ENCODE assay signal across 23 cellular contexts in the genomic region with DNA sequence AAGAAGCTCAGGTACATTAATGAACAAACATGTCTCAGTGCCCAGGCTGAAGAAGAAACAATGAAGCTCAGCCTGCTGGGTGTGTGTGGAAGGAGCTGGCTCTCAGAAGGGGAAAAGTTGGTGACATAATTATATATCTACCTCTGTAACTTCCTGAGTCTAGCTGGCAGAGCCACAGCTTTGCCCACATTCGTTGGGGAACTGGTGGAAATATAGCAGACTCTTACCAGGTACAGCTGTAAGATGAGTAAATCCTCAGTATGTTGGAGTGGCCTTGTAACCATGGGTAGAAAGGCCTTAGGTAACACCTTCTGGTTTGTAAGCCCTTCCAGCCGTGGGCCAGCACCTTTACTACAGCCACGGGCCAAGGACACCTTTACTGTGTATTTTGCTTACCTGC. TPM values are rescaled to one million over a fixed set of nuclear protein-coding genes. Genes with fewer than 3 reads are reported as not detected.
DNase-seq lines count a peak whose midpoint lies in the region; ATAC-seq and TF ChIP-seq lines count a peak whose summit lies in the region.
"Had no signal": no experiment of that assay in that cellular context is flagged by ENCODE, and none has a peak within 500 bp of the region (broad histone marks: within the 10 kb centered on the region; RNA-seq: fewer than 3 reads in every experiment).

No MANE protein-coding gene starts in this region.

- H3K27me3 Mint-ChIP-seq in activated T-cell treated with anti-CD3 and anti-CD28 coated beads, Interleukin-2, amount 50 U/mL, for 72 hours (ENCODE audit: low read depth) = no peaks in the 10 kb centered on the region
- no peaks in the 10 kb centered on the region for H3K27me3 Mint-ChIP-seq in activated T-cell treated with anti-CD3 and anti-CD28 coated beads, Interleukin-2, amount 50 U/mL, for 24 hours
- H3K27me3 Mint-ChIP-seq in activated CD8-positive, alpha-beta T cell treated with anti-CD3 and anti-CD28 coated beads for 36 hours = no peaks in the 10 kb centered on the region
- H3K27me3 Mint-ChIP-seq in stimulated activated memory B cell treated with anti-CD40 and anti-IgM and Interleukin-4, amounts not matched to agents 10 μg/mL and 1 μg/mL and 100 μg/mL, for 72 hours = no peaks in the 10 kb centered on the region
- H3K27me3 Mint-ChIP-seq: activated CD4-positive, alpha-beta T cell treated with anti-CD3 and anti-CD28 coated beads, Interleukin-2, amount 10 ng/mL, durations not matched to agents 24 days and 14 days had no signal

- CTCF ChIA-PET in activated CD8-positive, alpha-beta T cell treated with anti-CD3 and anti-CD28 coated beads for 36 hours (lab: Charles Lee) = interaction anchor here (0.6 to 1.1 kb wide), 2 partner anchors 8 to 906 kb away, joined by 3 read pairs; no protein-coding TSS in a partner anchor

- H3K4me3 ChIP-seq in left lung (no peak overlapping the region), vagina (no peak overlapping the region)
- H3K4me3 ChIP-seq: adrenal gland, coronary artery, GM23338, SK-N-MC had no signal

- H3K4me1 ChIP-seq in left lung (peaks cover 4 to 51% of the 10 kb centered on the region in 2 donors), vagina (peaks cover 25% of the 10 kb centered on the region)
- H3K4me1 ChIP-seq: BE2C had no signal

- peak; percentile 30 to 56 for ATAC-seq in activated T-cell treated with anti-CD3 and anti-CD28 coated beads, Interleukin-2, amount 50 U/mL, for 72 hours (replicated peaks in 1 of 2)
- peak; percentile 45 for ATAC-seq in activated CD8-positive, alpha-beta T cell treated with anti-CD3 and anti-CD28 coated beads for 36 hours
- peak; percentile 48 for ATAC-seq in left lung
- ATAC-seq in stimulated activated memory B cell treated with anti-CD40 and anti-IgM and Interleukin-4, amounts not matched to agents 10 μg/mL and 1 μg/mL and 100 μg/mL, for 72 hours = peak; percentile 39
- no peak for ATAC-seq in GM21723 (IDR thresholded peaks at IDR 0.05; ENCODE audit: unreplicated experiment)
- ATAC-seq: GM23338 had no signal

- intact Hi-C loops in activated CD8-positive, alpha-beta T cell treated with anti-CD3 and anti-CD28 coated beads for 36 hours (cut with micrococcal nuclease) = no loop called here
- intact Hi-C loops in left lung (cut with DNase I) (no loop called here), vagina (cut with DNase I) (no loop called here)

- H3K36me3 Mint-ChIP-seq in activated T-cell treated with anti-CD3 and anti-CD28 coated beads, Interleukin-2, amount 50 U/mL, for 72 hours (ENCODE audit: insufficient read depth in 2 of 2) = no peaks in the 10 kb centered on the region
- H3K36me3 Mint-ChIP-seq in activated T-cell treated with anti-CD3 and anti-CD28 coated beads, Interleukin-2, amount 50 U/mL, for 24 hours (ENCODE audit: low read depth) = no peaks in the 10 kb centered on the region
- H3K36me3 Mint-ChIP-seq in activated CD8-positive, alpha-beta T cell treated with anti-CD3 and anti-CD28 coated beads for 36 hours (ENCODE audit: low read depth) = no peaks in the 10 kb centered on the region
- H3K36me3 Mint-ChIP-seq in stimulated activated memory B cell treated with anti-CD40 and anti-IgM and Interleukin-4, amounts not matched to agents 10 μg/mL and 1 μg/mL and 100 μg/mL, for 72 hours = no peaks in the 10 kb centered on the region

- H3K9me3 Mint-ChIP-seq in activated T-cell treated with anti-CD3 and anti-CD28 coated beads, Interleukin-2, amount 50 U/mL, for 72 hours = no peaks in the 10 kb centered on the region
- no peaks in the 10 kb centered on the region for H3K9me3 Mint-ChIP-seq in activated T-cell treated with anti-CD3 and anti-CD28 coated beads, Interleukin-2, amount 50 U/mL, for 24 hours
- no peaks in the 10 kb centered on the region for H3K9me3 Mint-ChIP-seq in activated CD8-positive, alpha-beta T cell treated with anti-CD3 and anti-CD28 coated beads for 36 hours
- H3K9me3 Mint-ChIP-seq in stimulated activated memory B cell treated with anti-CD40 and anti-IgM and Interleukin-4, amounts not matched to agents 10 μg/mL and 1 μg/mL and 100 μg/mL, for 72 hours = peaks cover 2% of the 10 kb centered on the region
- H3K9me3 Mint-ChIP-seq: activated CD4-positive, alpha-beta T cell treated with anti-CD3 and anti-CD28 coated beads, Interleukin-2, amount 10 ng/mL, durations not matched to agents 24 days and 14 days; activated T-helper 2 cell treated with anti-CD3 and anti-CD28 coated beads, Interferon-gamma antibody, Interleukin-2, Interleukin-4, amounts not matched to agents 10 μg/mL and 5 μg/mL and 100 μg/mL, durations not matched to agents 14 hours and 24 hours and 36 hours; GM23338 had no signal

- TF ChIP-seq CTCF in activated CD8-positive, alpha-beta T cell treated with anti-CD3 and anti-CD28 coated beads for 36 hours (IDR thresholded peaks at IDR 0.05) = no peak
- no peak for TF ChIP-seq CTCF in left lung (IDR thresholded peaks at IDR 0.05)
- no peak for TF ChIP-seq CTCF in vagina (IDR thresholded peaks at IDR 0.05)

- H3K27me3 ChIP-seq in left lung (no peaks in the 10 kb centered on the region), vagina (no peaks in the 10 kb centered on the region)
- H3K27me3 ChIP-seq: adrenal gland, BE2C had no signal

- H3K9me3 ChIP-seq in left lung = no peaks in the 10 kb centered on the region
- H3K9me3 ChIP-seq in vagina = no peaks in the 10 kb centered on the region
- H3K9me3 ChIP-seq: adrenal gland, BE2C had no signal

- no peaks in the 10 kb centered on the region for H3K36me3 ChIP-seq in left lung
- H3K36me3 ChIP-seq in vagina = no peaks in the 10 kb centered on the region
- H3K36me3 ChIP-seq: adrenal gland, BE2C had no signal

- no peak for TF ChIP-seq POLR2A in vagina (IDR thresholded peaks at IDR 0.05)

- peaks cover 22% of the 10 kb centered on the region for H3K4me1 Mint-ChIP-seq in activated T-cell treated with anti-CD3 and anti-CD28 coated beads, Interleukin-2, amount 50 U/mL, for 72 hours (ENCODE audit: low read depth)
- H3K4me1 Mint-ChIP-seq in activated T-cell treated with anti-CD3 and anti-CD28 coated beads, Interleukin-2, amount 50 U/mL, for 24 hours (ENCODE audit: low read depth) = peaks cover 20% of the 10 kb centered on the region
- peaks cover 19% of the 10 kb centered on the region for H3K4me1 Mint-ChIP-seq in activated CD8-positive, alpha-beta T cell treated with anti-CD3 and anti-CD28 coated beads for 36 hours (ENCODE audit: low read depth)
- H3K4me1 Mint-ChIP-seq in stimulated activated memory B cell treated with anti-CD40 and anti-IgM and Interleukin-4, amounts not matched to agents 10 μg/mL and 1 μg/mL and 100 μg/mL, for 72 hours = no peaks in the 10 kb centered on the region

- H3K27ac ChIP-seq in left lung = peak overlapping the region in 1 of 2 donors; percentile 67
- no peak overlapping the region for H3K27ac ChIP-seq in vagina
- H3K27ac ChIP-seq: coronary artery, SK-N-MC had no signal

- no peak overlapping the region for H3K27ac Mint-ChIP-seq in activated T-cell treated with anti-CD3 and anti-CD28 coated beads, Interleukin-2, amount 50 U/mL, for 72 hours
- no peak overlapping the region for H3K27ac Mint-ChIP-seq in activated T-cell treated with anti-CD3 and anti-CD28 coated beads, Interleukin-2, amount 50 U/mL, for 24 hours
- H3K27ac Mint-ChIP-seq in activated CD8-positive, alpha-beta T cell treated with anti-CD3 and anti-CD28 coated beads for 36 hours = no peak overlapping the region
- no peak overlapping the region for H3K27ac Mint-ChIP-seq in stimulated activated memory B cell treated with anti-CD40 and anti-IgM and Interleukin-4, amounts not matched to agents 10 μg/mL and 1 μg/mL and 100 μg/mL, for 72 hours
- H3K27ac Mint-ChIP-seq: activated CD4-positive, alpha-beta T cell treated with anti-CD3 and anti-CD28 coated beads, Interleukin-2, amount 10 ng/mL, durations not matched to agents 24 days and 14 days; activated T-helper 2 cell treated with anti-CD3 and anti-CD28 coated beads, Interferon-gamma antibody, Interleukin-2, Interleukin-4, amounts not matched to agents 10 μg/mL and 5 μg/mL and 100 μg/mL, durations not matched to agents 14 hours and 24 hours and 36 hours; GM23338 had no signal

- no peak overlapping the region for H3K4me3 Mint-ChIP-seq in activated T-cell treated with anti-CD3 and anti-CD28 coated beads, Interleukin-2, amount 50 U/mL, for 72 hours
- H3K4me3 Mint-ChIP-seq in activated T-cell treated with anti-CD3 and anti-CD28 coated beads, Interleukin-2, amount 50 U/mL, for 24 hours = no peak overlapping the region
- H3K4me3 Mint-ChIP-seq in activated CD8-positive, alpha-beta T cell treated with anti-CD3 and anti-CD28 coated beads for 36 hours = no peak overlapping the region
- H3K4me3 Mint-ChIP-seq in stimulated activated memory B cell treated with anti-CD40 and anti-IgM and Interleukin-4, amounts not matched to agents 10 μg/mL and 1 μg/mL and 100 μg/mL, for 72 hours = no peak overlapping the region
- H3K4me3 Mint-ChIP-seq: activated CD4-positive, alpha-beta T cell treated with anti-CD3 and anti-CD28 coated beads, Interleukin-2, amount 10 ng/mL, durations not matched to agents 24 days and 14 days; GM23338; neural crest cell had no signal

- POLR2A ChIA-PET in activated CD8-positive, alpha-beta T cell treated with anti-CD3 and anti-CD28 coated beads for 36 hours (lab: Charles Lee) = interaction anchor here (2.5 kb wide), 1 partner anchor 30 kb away, joined by 9 read pairs; a partner anchor contains a TSS

- DNase-seq in activated T-cell treated with anti-CD3 and anti-CD28 coated beads, Interleukin-2, amount 50 U/mL, for 72 hours = peak in 1 of 2 donors; percentile 5
- DNase-seq in activated T-cell treated with anti-CD3 and anti-CD28 coated beads, Interleukin-2, amount 50 U/mL, for 24 hours = no peak
- DNase-seq in activated CD8-positive, alpha-beta T cell treated with anti-CD3 and anti-CD28 coated beads for 36 hours = peak; percentile 4
- DNase-seq in left lung (no peak), vagina (ENCODE audit: extremely low spot score in 2 of 2) (no peak), NCI-H146 (lab: John Stamatoyannopoulos, UW) (no peak)
- DNase-seq: activated CD4-positive, alpha-beta T cell treated with anti-CD3 and anti-CD28 coated beads, Interleukin-2, amount 10 ng/mL, durations not matched to agents 24 days and 14 days; BE2C; KBM-7; kidney; MV-4-11; NCI-H1694 treated with DMSO at 0.1 percent for 48 hours; NCI-H526; stimulated activated CD4-positive, alpha-beta T cell treated with anti-CD3 and anti-CD28 coated beads, Interleukin-2, amount 100 ng/mL, for 24 hours; T-helper 2 cell had no signal

RNA-seq across cellular contexts. Expression of a gene that starts 29.9 kb away (rescaled TPM):
- 100 to 1,000 TPM; 119 to 137 TPM for total RNA-seq in activated T-cell treated with anti-CD3 and anti-CD28 coated beads, Interleukin-2, amount 50 U/mL, for 72 hours
- 100 to 1,000 TPM; 157 to 162 TPM for total RNA-seq in activated CD8-positive, alpha-beta T cell treated with anti-CD3 and anti-CD28 coated beads for 36 hours
- total RNA-seq in left lung = 100 to 1,000 TPM; 143 to 153 TPM
- 289 TPM for total RNA-seq in vagina
